In the genomic region with DNA sequence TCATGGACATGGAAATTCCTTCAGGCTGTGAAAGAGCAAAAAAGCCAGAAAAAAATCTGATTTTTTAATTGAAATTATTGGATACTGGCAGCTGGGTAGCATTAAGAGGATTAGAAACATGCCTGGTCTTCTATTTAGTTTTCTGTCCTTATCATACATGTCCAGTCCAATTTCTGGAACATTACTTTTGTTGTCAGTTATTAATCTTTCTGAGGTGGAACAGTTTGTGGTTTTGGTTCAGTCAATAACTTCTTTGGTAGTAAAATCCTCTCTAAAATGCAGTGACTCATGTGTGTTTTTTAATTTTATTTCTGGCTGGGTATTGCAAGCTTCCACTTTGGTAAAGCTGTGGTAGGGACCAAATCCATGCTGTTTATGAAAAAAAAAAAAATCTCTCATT, we compare ENCODE assay signal across 22 cellular contexts.
A peak's percentile ranks its signal among the peaks of the same experiment; 100 is the strongest.
DNase-seq lines count a peak whose midpoint lies in the region; ATAC-seq and TF ChIP-seq lines count a peak whose summit lies in the region.
"Had no signal": no experiment of that assay in that cellular context is flagged by ENCODE, and none has a peak within 500 bp of the region (broad histone marks: within the 10 kb centered on the region; RNA-seq: fewer than 3 reads in every experiment).

No MANE protein-coding gene starts in this region.

- H3K36me3 Mint-ChIP-seq in endodermal cell (ENCODE audit: low read depth) = no peaks in the 10 kb centered on the region
- H3K36me3 Mint-ChIP-seq: CD4-positive, alpha-beta memory T cell had no signal

- in situ Hi-C loops in astrocyte of the spinal cord (cut with HindIII; ENCODE audit: low sequenced_read_pairs) = no loop called here

- TF ChIP-seq CTCF in AG09309 (IDR thresholded peaks at IDR 0.05; ENCODE audit: control insufficient read depth, insufficient read depth, low read depth, low read length, missing control alignments) (no peak), astrocyte of the spinal cord (IDR thresholded peaks at IDR 0.05; ENCODE audit: low read depth, low read length) (no peak), endodermal cell (conservative IDR thresholded peaks at IDR 0.05) (no peak), psoas muscle (IDR thresholded peaks at IDR 0.05) (no peak)

- no peak overlapping the region for H3K9ac ChIP-seq in endodermal cell (ENCODE audit: extremely low read depth, low read length, poor library complexity, severe bottlenecking)

- H3K27ac ChIP-seq in endodermal cell (ENCODE audit: low read depth, low read length) (no peak overlapping the region), psoas muscle (no peak overlapping the region)
- H3K27ac ChIP-seq: SJSA1, testis had no signal

- intact Hi-C loops in psoas muscle (cut with DNase I) = no loop called here

- H3K4me1 ChIP-seq in endodermal cell (ENCODE audit: control insufficient read depth, insufficient read depth, low read length) (no peaks in the 10 kb centered on the region), psoas muscle (no peaks in the 10 kb centered on the region)
- H3K4me1 ChIP-seq: testis had no signal

- ATAC-seq in GM19463 (IDR thresholded peaks at IDR 0.05; ENCODE audit: unreplicated experiment) (no peak), psoas muscle (no peak)
- ATAC-seq: activated CD4-positive, CD25-positive, alpha-beta regulatory T cell treated with anti-CD3 and anti-CD28 coated beads, Interleukin-2, amount 50 U/mL, for 24 hours; K562 had no signal

- no peaks in the 10 kb centered on the region for H3K27me3 Mint-ChIP-seq in endodermal cell (ENCODE audit: insufficient read depth)
- H3K27me3 Mint-ChIP-seq: CD4-positive, alpha-beta memory T cell; progenitor cell of endocrine pancreas had no signal

- H3K27ac Mint-ChIP-seq in endodermal cell = no peak overlapping the region
- H3K27ac Mint-ChIP-seq: activated T-helper 1 cell treated with anti-CD3 and anti-CD28 coated beads, Interleukin-12 subunit alpha, Interleukin-12 subunit beta, Interleukin-2, Interleukin-4 antibody, amounts not matched to agents 30 ng/mL and 10 ng/mL and 1 ng/mL, durations not matched to agents 14 hours and 24 hours and 36 hours; nephron progenitor cell; progenitor cell of endocrine pancreas had no signal

- H3K36me3 ChIP-seq in endodermal cell (ENCODE audit: control insufficient read depth, insufficient read depth, low read length) (no peaks in the 10 kb centered on the region), psoas muscle (ENCODE audit: insufficient read depth in 1 of 2, low read depth in 1 of 2) (no peaks in the 10 kb centered on the region)
- H3K36me3 ChIP-seq: SJSA1 had no signal

- H3K4me3 ChIP-seq in AG09309 (ENCODE audit: control insufficient read depth, low read depth, low read length) (no peak overlapping the region), astrocyte of the spinal cord (ENCODE audit: low read depth, low read length) (no peak overlapping the region), endodermal cell (ENCODE audit: low read length) (no peak overlapping the region), psoas muscle (no peak overlapping the region)
- H3K4me3 ChIP-seq: K562, SJSA1, testis had no signal

- DNase-seq in AG09309 (ENCODE audit: low read depth) (peak; percentile 28), MV-4-11 (lab: John Stamatoyannopoulos, UW) (peak; percentile 18), astrocyte of the spinal cord (ENCODE audit: low read depth, low spot score) (peak; percentile 55), kidney glomerular epithelial cell (lab: John Stamatoyannopoulos, UW) (peak; percentile 29), endodermal cell (no peak), NCI-H510A (lab: John Stamatoyannopoulos, UW) (no peak), psoas muscle (no peak)
- DNase-seq: CD4-positive, alpha-beta memory T cell; effector memory CD4-positive, alpha-beta T cell; H7; hypothalamus; NCI-H1048; NCI-H2081; NCI-H526; nephron progenitor cell; testis had no signal

- peaks cover 7% of the 10 kb centered on the region for H3K4me1 Mint-ChIP-seq in endodermal cell
- H3K4me1 Mint-ChIP-seq: CD4-positive, alpha-beta memory T cell; nephron progenitor cell had no signal

- H3K9me3 Mint-ChIP-seq in endodermal cell = no peaks in the 10 kb centered on the region
- H3K9me3 Mint-ChIP-seq: nephron progenitor cell had no signal

- no peak overlapping the region for H3K4me3 Mint-ChIP-seq in endodermal cell
- H3K4me3 Mint-ChIP-seq: activated T-helper 1 cell treated with anti-CD3 and anti-CD28 coated beads, Interleukin-12 subunit alpha, Interleukin-12 subunit beta, Interleukin-2, Interleukin-4 antibody, amounts not matched to agents 30 ng/mL and 10 ng/mL and 1 ng/mL, durations not matched to agents 14 hours and 24 hours and 36 hours; CD4-positive, alpha-beta memory T cell; nephron progenitor cell had no signal

- H3K9me3 ChIP-seq in endodermal cell (ENCODE audit: control insufficient read depth, low read length) (no peaks in the 10 kb centered on the region), psoas muscle (no peaks in the 10 kb centered on the region)
- H3K9me3 ChIP-seq: SJSA1, testis had no signal

- H3K27me3 ChIP-seq in endodermal cell (ENCODE audit: control insufficient read depth, insufficient read depth, low read length, poor library complexity, severe bottlenecking) = no peaks in the 10 kb centered on the region
- H3K27me3 ChIP-seq in psoas muscle (ENCODE audit: insufficient read depth in 3 of 3, low read length in 2 of 3) = no peaks in the 10 kb centered on the region
- H3K27me3 ChIP-seq: SJSA1, testis had no signal

Comparison
In these comparisons a context has a peak if more than half of its experiments do, and no peak if none do; other contexts are left out.
1. DNase-seq: peak in AG09309 (single experiment), MV-4-11 (single experiment), astrocyte of the spinal cord (single experiment) and kidney glomerular epithelial cell (single experiment); none in endodermal cell (single experiment), NCI-H510A (single experiment) and psoas muscle (0 of 2).